Comparison of ENCODE assay signal across 13 cellular contexts in the genomic region with DNA sequence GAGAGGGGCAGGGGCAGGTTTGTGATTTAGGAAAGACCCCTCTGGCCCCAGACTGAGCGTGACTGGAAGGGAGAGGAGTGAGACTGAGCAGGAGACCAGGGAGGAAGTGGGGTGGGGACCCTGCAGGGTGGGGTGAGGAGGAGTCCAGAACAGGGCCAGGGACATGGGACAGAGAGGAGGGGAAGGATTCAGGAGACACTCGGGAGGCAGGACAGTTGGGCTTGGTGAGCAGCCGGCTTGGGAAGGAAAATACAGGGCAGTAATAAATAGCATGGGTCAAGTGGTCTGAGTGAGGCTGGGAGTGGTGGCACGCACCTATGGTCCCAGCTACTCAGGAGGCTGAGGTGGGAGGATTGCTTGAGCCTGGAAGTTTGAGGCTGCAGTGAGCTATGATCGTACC. TPM values are rescaled to one million over a fixed set of nuclear protein-coding genes. Genes with fewer than 3 reads are reported as not detected.
DNase-seq lines count a peak whose midpoint lies in the region; ATAC-seq, FAIRE-seq and TF ChIP-seq lines count a peak whose summit lies in the region.
"Had no signal": no experiment of that assay in that cellular context is flagged by ENCODE, and none has a peak within 500 bp of the region (broad histone marks: within the 10 kb centered on the region; RNA-seq: fewer than 3 reads in every experiment).

No MANE protein-coding gene starts in this region.

- FAIRE-seq in HepG2 (lab: Jason Lieb, UNC), result no peak

- peaks cover 32% of the 10 kb centered on the region for H3K4me1 Mint-ChIP-seq in WTC11

- intact Hi-C loops in HepG2 (cut with micrococcal nuclease; ENCODE audit: unreplicated experiment), result no loop called here
- intact Hi-C loops in right lobe of liver (cut with DNase I), result loop anchor here in 1 of 2 donors (5.0 kb wide), 1 partner anchor 35 kb away; no protein-coding TSS in a partner anchor

- H3K4me3 ChIP-seq in HepG2 (replicated peaks in 1 of 3; ENCODE audit: insufficient read depth in 1 of 3, low read depth in 2 of 3, low read length in 3 of 3), result no peak overlapping the region
- no peak overlapping the region for H3K4me3 ChIP-seq in right lobe of liver
- H3K4me3 ChIP-seq in fibroblast of lung (replicated peaks in 1 of 4; ENCODE audit: control extremely low read depth in 1 of 4, insufficient read depth in 1 of 4, low read depth in 3 of 4, low read length in 4 of 4), result no peak overlapping the region

- TF ChIP-seq RAD21 in HepG2 (CRISPR knock-in tag; IDR thresholded peaks at IDR 0.05), result no peak

- TF ChIP-seq CTCF in HepG2 (CRISPR knock-in tag; IDR thresholded peaks at IDR 0.05) (no peak), right lobe of liver (IDR thresholded peaks at IDR 0.05) (no peak), WTC11 (IDR thresholded peaks at IDR 0.05) (no peak), fibroblast of lung (conservative IDR thresholded peaks at IDR 0.05 in 1 of 2, IDR thresholded peaks at IDR 0.05 in 1 of 2; ENCODE audit: low read depth in 1 of 2, low read length in 2 of 2) (no peak)

- ATAC-seq in HepG2 (no peak), right lobe of liver (no peak), WTC11 (no peak), GM18519 (IDR thresholded peaks at IDR 0.05; ENCODE audit: low FRiP score, unreplicated experiment) (no peak), HG02759 (IDR thresholded peaks at IDR 0.05; ENCODE audit: unreplicated experiment) (no peak), GM21723 (IDR thresholded peaks at IDR 0.05; ENCODE audit: unreplicated experiment) (no peak)
- ATAC-seq: Right ventricle myocardium inferior had no signal

- H4K20me1 ChIP-seq in HepG2 (ENCODE audit: insufficient read depth, low read length) (no peaks in the 10 kb centered on the region), fibroblast of lung (ENCODE audit: control insufficient read depth, extremely low read depth, insufficient read depth, low read length) (no peaks in the 10 kb centered on the region)

- no peaks in the 10 kb centered on the region for H3K36me3 ChIP-seq in HepG2 (replicated peaks in 1 of 2; ENCODE audit: control insufficient read depth in 1 of 2, insufficient read depth in 2 of 2, low read length in 2 of 2)
- no peaks in the 10 kb centered on the region for H3K36me3 ChIP-seq in right lobe of liver
- H3K36me3 ChIP-seq in fibroblast of lung (ENCODE audit: control insufficient read depth, insufficient read depth, low read length), result no peaks in the 10 kb centered on the region
- H3K36me3 ChIP-seq: uterus had no signal

- H3K4me2 ChIP-seq in HepG2 (ENCODE audit: low read depth, low read length), result peak overlapping the region; percentile 23; the same call in 1 of the 2 replicates
- peak overlapping the region; percentile 46 for H3K4me2 ChIP-seq in fibroblast of lung (ENCODE audit: extremely low read depth, insufficient read depth, low read length)

- H2AFZ ChIP-seq in HepG2 (ENCODE audit: low read length) (no peak overlapping the region), fibroblast of lung (ENCODE audit: low read length) (no peak overlapping the region)

- no peaks in the 10 kb centered on the region for H3K9me3 Mint-ChIP-seq in WTC11

- H3K27ac ChIP-seq in HepG2 (ENCODE audit: extremely low read length, insufficient read depth, low read length), result no peak overlapping the region
- H3K27ac ChIP-seq in right lobe of liver, result no peak overlapping the region
- H3K27ac ChIP-seq in fibroblast of lung (ENCODE audit: insufficient read depth, low read length), result peak overlapping the region; percentile 40

- CTCF ChIA-PET in HepG2 (lab: Yijun Ruan, JAX; ENCODE audit: low intra/inter-chr PET ratio, low total read pairs) (interaction anchor here (2.6 to 3.5 kb wide), 3 partner anchors 31 to 49 kb away, joined by 9 to 117 read pairs (median 50); no protein-coding TSS in a partner anchor), WTC11 (lab: Charles Lee) (interaction anchor here (0.6 to 7.1 kb wide), 13 partner anchors 8 to 538 kb away, joined by 3 to 325 read pairs (median 11); partner anchors contain the start of gene FOSB)

- no peaks in the 10 kb centered on the region for H3K79me2 ChIP-seq in HepG2 (ENCODE audit: insufficient read depth, low read length)
- peaks cover 36% of the 10 kb centered on the region for H3K79me2 ChIP-seq in fibroblast of lung (ENCODE audit: control insufficient read depth, insufficient read depth, low read length)

- TF ChIP-seq EP300 in HepG2 (IDR thresholded peaks at IDR 0.05; ENCODE audit: low read depth in 2 of 2, low read length in 2 of 2), result no peak
- TF ChIP-seq EP300 in HepG2 (CRISPR knock-in tag; IDR thresholded peaks at IDR 0.05; ENCODE audit: borderline replicate concordance), result no peak

- H3K27ac Mint-ChIP-seq in WTC11, result no peak overlapping the region

- H3K4me3 Mint-ChIP-seq in WTC11, result peak overlapping the region; percentile 69

- POLR2A ChIA-PET in HepG2 (lab: Yijun Ruan, JAX) (interaction anchor here (1.0 to 1.2 kb wide), 2 partner anchors 10 to 38 kb away, joined by 3 to 4 read pairs; partner anchors contain the start of gene FOSB), WTC11 (lab: Charles Lee) (interaction anchor here (0.5 to 3.0 kb wide), 3 partner anchors 34 to 302 kb away, joined by 3 to 28 read pairs (median 4); no protein-coding TSS in a partner anchor)

- in situ Hi-C loops in HepG2 (cut with HindIII; ENCODE audit: extremely low pct_ligation_motif_present, low pct_unique_long_range_greater_than_20kb) (loop anchor here (5.0 to 10.0 kb wide), 2 partner anchors 35 to 52 kb away; partner anchors contain the start of gene ERCC1), G401 (cut with HindIII; ENCODE audit: low sequenced_read_pairs) (no loop called here)

- H3K9ac ChIP-seq in HepG2 (ENCODE audit: insufficient read depth, low read depth, low read length), result no peak overlapping the region
- no peak overlapping the region for H3K9ac ChIP-seq in fibroblast of lung (ENCODE audit: insufficient read depth, low read length)

- BruUV-seq in HepG2 (replicated peaks; lab: Mats Ljungman, UMichigan), result no TSS peak

- H3K4me1 ChIP-seq in HepG2 (ENCODE audit: insufficient read depth, low read length) (peaks cover 34% of the 10 kb centered on the region), right lobe of liver (peaks cover 0 to 12% (median 0%) of the 10 kb centered on the region in 4 donors), fibroblast of lung (ENCODE audit: control insufficient read depth, extremely low read depth, insufficient read depth, low read length) (peaks cover 8% of the 10 kb centered on the region)
- H3K4me1 ChIP-seq: uterus had no signal

- peaks cover 0 to 16% of the 10 kb centered on the region in 2 experiments; a peak in 2 of 5 replicates for H3K27me3 ChIP-seq in HepG2 (ENCODE audit: control insufficient read depth in 1 of 2, insufficient read depth in 2 of 2, low read length in 2 of 2)
- H3K27me3 ChIP-seq in right lobe of liver, result no peaks in the 10 kb centered on the region
- no peaks in the 10 kb centered on the region for H3K27me3 ChIP-seq in fibroblast of lung (ENCODE audit: control insufficient read depth, insufficient read depth, low read length)
- H3K27me3 ChIP-seq: uterus had no signal

- peaks cover 61% of the 10 kb centered on the region for H3K27me3 Mint-ChIP-seq in WTC11 (ENCODE audit: low read depth)

- H3K9me3 ChIP-seq in HepG2 (ENCODE audit: low read length) (no peaks in the 10 kb centered on the region), right lobe of liver (no peaks in the 10 kb centered on the region), fibroblast of lung (ENCODE audit: control insufficient read depth, insufficient read depth, low read depth, low read length) (no peaks in the 10 kb centered on the region)
- H3K9me3 ChIP-seq: uterus had no signal

- 17% methylated on average over 5 of the region's 5 CpGs for WGBS in HepG2 (ENCODE audit: low lambda C conversion rate)
- 35% methylated on average over 2 of the region's 5 CpGs for WGBS in right lobe of liver (ENCODE audit: insufficient coverage, low coverage, low lambda C conversion rate, missing lambda C conversion rate)

- no peak for TF ChIP-seq POLR2A in HepG2 (IDR thresholded peaks at IDR 0.05; ENCODE audit: insufficient read depth in 1 of 2, low read depth in 2 of 2, low read length in 2 of 2)
- TF ChIP-seq POLR2A in right lobe of liver (IDR thresholded peaks at IDR 0.05), result no peak

- H3K36me3 Mint-ChIP-seq in WTC11, result no peaks in the 10 kb centered on the region

- DNase-seq in HepG2 (ENCODE audit: low spot score) (no peak), right lobe of liver (no peak), WTC11 (ENCODE audit: low spot score) (no peak), fibroblast of lung (ENCODE audit: low read depth in 2 of 2) (no peak), G401 (ENCODE audit: low spot score) (no peak)
- DNase-seq: KG1, NCI-H1694 treated with DMSO at 0.1 percent for 48 hours, uterus had no signal

RNA-seq across cellular contexts. Expression of gene FOSB, which starts 9.4 kb away (rescaled TPM):
- 0.21 and 6.0 TPM in 2 replicates for total RNA-seq in HepG2 (2016; rRNA removed; fragmentation: Illumina TruSeq; extraction: Trizol)
- 0.79 and 0.91 TPM in 2 replicates for total RNA-seq in HepG2 (2016; cell fraction: cytosol; rRNA removed; fragmentation: Illumina TruSeq; extraction: Trizol; ENCODE audit: low read depth)
- 0.37 and 5.7 TPM in 2 replicates for total RNA-seq in HepG2 (2016; cell fraction: insoluble cytoplasmic fraction; rRNA removed; fragmentation: Illumina TruSeq; extraction: Trizol)
- 0.93 and 1.2 TPM in 2 replicates for total RNA-seq in HepG2 (2016; cell fraction: membrane; rRNA removed; fragmentation: Illumina TruSeq; extraction: Trizol)
- 17.8 and 18.2 TPM in 2 replicates for total RNA-seq in HepG2 (2016; cell fraction: nucleus; rRNA removed; fragmentation: Illumina TruSeq; extraction: Trizol)
- 2.8 TPM in 2 replicates for polyA plus RNA-seq in HepG2 (2011; rRNA removed)
- polyA plus RNA-seq in HepG2 (2011; cell fraction: cytosol; rRNA removed), result 0.67 and 0.69 TPM in 2 replicates
- 23.1 and 35.9 TPM in 2 replicates for polyA plus RNA-seq in HepG2 (2011; cell fraction: nucleus; rRNA removed)
- 0.51 and 1.1 TPM in 2 replicates for polyA plus RNA-seq in HepG2 (2012)
- polyA plus RNA-seq in HepG2 (2016; cell fraction: cytosol; fragmentation: Illumina TruSeq; extraction: Trizol; ENCODE audit: low read depth), result not detected in 2 replicates
- polyA plus RNA-seq in HepG2 (2016; cell fraction: insoluble cytoplasmic fraction; fragmentation: Illumina TruSeq; extraction: Trizol; ENCODE audit: low read depth), result 0.35 and 0.74 TPM in 2 replicates
- 0.17 and 0.41 TPM in 2 replicates for polyA plus RNA-seq in HepG2 (2016; cell fraction: membrane; fragmentation: Illumina TruSeq; extraction: Trizol; ENCODE audit: low read depth)
- 17.9 and 36.0 TPM in 2 replicates for polyA plus RNA-seq in HepG2 (2016; cell fraction: nucleus; fragmentation: Illumina TruSeq; extraction: Trizol; ENCODE audit: insufficient read depth, low read depth)
- polyA minus RNA-seq in HepG2 (2011; rRNA and poly(A)+ RNA removed; ENCODE audit: low replicate concordance), result 16.2 and 24.3 TPM in 2 replicates
- polyA minus RNA-seq in HepG2 (2011; cell fraction: cytosol; rRNA and poly(A)+ RNA removed), result 1.5 and 2.2 TPM in 2 replicates
- polyA minus RNA-seq in HepG2 (2011; cell fraction: nucleus; rRNA and poly(A)+ RNA removed), result 32.3 and 48.2 TPM in 2 replicates
- 1 to 10 TPM in 1 of 6 experiments, under 1 TPM in 5; 0.19 to 1.2 (median 0.44) TPM for total RNA-seq in right lobe of liver
- 2.3 to 7.2 TPM (median 5.4 TPM) in 3 replicates for total RNA-seq in WTC11 (2021)
- total RNA-seq in fibroblast of lung, result 9.5 and 24.9 TPM in 2 replicates
- polyA plus RNA-seq in fibroblast of lung, result 2.8 and 48.6 TPM in 2 replicates
- 4.6 and 43.1 TPM in 2 replicates for polyA plus RNA-seq in fibroblast of lung (2012)
- 20.3 and 218 TPM in 2 replicates for polyA minus RNA-seq in fibroblast of lung (ENCODE audit: low replicate concordance)
- total RNA-seq in G401 (2014; rRNA removed; shearing (Covaris generic)), result 0.31 and 1.5 TPM in 2 replicates

RNA-seq across cellular contexts. Expression of gene RTN2, which starts 19.6 kb away (rescaled TPM):
- 2.1 and 2.9 TPM in 2 replicates for total RNA-seq in HepG2 (2016; rRNA removed; fragmentation: Illumina TruSeq; extraction: Trizol)
- total RNA-seq in HepG2 (2016; cell fraction: cytosol; rRNA removed; fragmentation: Illumina TruSeq; extraction: Trizol; ENCODE audit: low read depth), result 5.1 and 6.2 TPM in 2 replicates
- 2.0 and 3.5 TPM in 2 replicates for total RNA-seq in HepG2 (2016; cell fraction: insoluble cytoplasmic fraction; rRNA removed; fragmentation: Illumina TruSeq; extraction: Trizol)
- 6.2 and 8.3 TPM in 2 replicates for total RNA-seq in HepG2 (2016; cell fraction: membrane; rRNA removed; fragmentation: Illumina TruSeq; extraction: Trizol)
- total RNA-seq in HepG2 (2016; cell fraction: nucleus; rRNA removed; fragmentation: Illumina TruSeq; extraction: Trizol), result 2.3 and 2.8 TPM in 2 replicates
- polyA plus RNA-seq in HepG2 (2011; rRNA removed), result 17.1 and 18.0 TPM in 2 replicates
- polyA plus RNA-seq in HepG2 (2011; cell fraction: cytosol; rRNA removed), result 13.2 and 17.0 TPM in 2 replicates
- 12.6 and 14.7 TPM in 2 replicates for polyA plus RNA-seq in HepG2 (2011; cell fraction: nucleus; rRNA removed)
- polyA plus RNA-seq in HepG2 (2012), result 11.2 and 15.2 TPM in 2 replicates
- 8.6 and 9.5 TPM in 2 replicates for polyA plus RNA-seq in HepG2 (2016; cell fraction: cytosol; fragmentation: Illumina TruSeq; extraction: Trizol; ENCODE audit: low read depth)
- 3.9 and 4.7 TPM in 2 replicates for polyA plus RNA-seq in HepG2 (2016; cell fraction: insoluble cytoplasmic fraction; fragmentation: Illumina TruSeq; extraction: Trizol; ENCODE audit: low read depth)
- polyA plus RNA-seq in HepG2 (2016; cell fraction: membrane; fragmentation: Illumina TruSeq; extraction: Trizol; ENCODE audit: low read depth), result 9.5 and 9.7 TPM in 2 replicates
- polyA plus RNA-seq in HepG2 (2016; cell fraction: nucleus; fragmentation: Illumina TruSeq; extraction: Trizol; ENCODE audit: insufficient read depth, low read depth), result 11.0 and 11.5 TPM in 2 replicates
- 6.0 and 30.0 TPM in 2 replicates for polyA minus RNA-seq in HepG2 (2011; rRNA and poly(A)+ RNA removed; ENCODE audit: low replicate concordance)
- polyA minus RNA-seq in HepG2 (2011; cell fraction: cytosol; rRNA and poly(A)+ RNA removed), result 7.6 and 8.3 TPM in 2 replicates
- polyA minus RNA-seq in HepG2 (2011; cell fraction: nucleus; rRNA and poly(A)+ RNA removed), result 7.1 and 7.6 TPM in 2 replicates
- 1 to 10 TPM; 1.5 to 7.2 (median 2.9) TPM for total RNA-seq in right lobe of liver
- 25.1 to 27.8 TPM (median 27.4 TPM) in 3 replicates for total RNA-seq in WTC11 (2021)
- total RNA-seq in fibroblast of lung, result 5.1 and 7.9 TPM in 2 replicates
- polyA plus RNA-seq in fibroblast of lung, result 8.9 and 11.7 TPM in 2 replicates
- 19.8 and 23.8 TPM in 2 replicates for polyA plus RNA-seq in fibroblast of lung (2012)
- 15.0 and 45.2 TPM in 2 replicates for polyA minus RNA-seq in fibroblast of lung (ENCODE audit: low replicate concordance)
- total RNA-seq in G401 (2014; rRNA removed; shearing (Covaris generic)), result 17.0 and 22.0 TPM in 2 replicates

RNA-seq across cellular contexts. Expression of gene PPM1N, which starts 21.0 kb away (rescaled TPM):
- 0.31 and 0.67 TPM in 2 replicates for total RNA-seq in HepG2 (2016; rRNA removed; fragmentation: Illumina TruSeq; extraction: Trizol)
- 0.53 and 0.71 TPM in 2 replicates for total RNA-seq in HepG2 (2016; cell fraction: cytosol; rRNA removed; fragmentation: Illumina TruSeq; extraction: Trizol; ENCODE audit: low read depth)
- total RNA-seq in HepG2 (2016; cell fraction: insoluble cytoplasmic fraction; rRNA removed; fragmentation: Illumina TruSeq; extraction: Trizol), result 0.48 and 0.91 TPM in 2 replicates
- total RNA-seq in HepG2 (2016; cell fraction: membrane; rRNA removed; fragmentation: Illumina TruSeq; extraction: Trizol), result 0.72 and 1.2 TPM in 2 replicates
- not detected in 2 replicates for total RNA-seq in HepG2 (2016; cell fraction: nucleus; rRNA removed; fragmentation: Illumina TruSeq; extraction: Trizol)
- polyA plus RNA-seq in HepG2 (2011; rRNA removed), result 1.3 and 1.8 TPM in 2 replicates
- polyA plus RNA-seq in HepG2 (2011; cell fraction: cytosol; rRNA removed), result 2.6 TPM in 2 replicates
- 1.1 and 2.1 TPM in 2 replicates for polyA plus RNA-seq in HepG2 (2011; cell fraction: nucleus; rRNA removed)
- 1.4 and 1.9 TPM in 2 replicates for polyA plus RNA-seq in HepG2 (2012)
- 0.86 and 1.5 TPM in 2 replicates for polyA plus RNA-seq in HepG2 (2016; cell fraction: cytosol; fragmentation: Illumina TruSeq; extraction: Trizol; ENCODE audit: low read depth)
- 0.76 TPM in 1 of 2 replicates, not detected in the other for polyA plus RNA-seq in HepG2 (2016; cell fraction: insoluble cytoplasmic fraction; fragmentation: Illumina TruSeq; extraction: Trizol; ENCODE audit: low read depth)
- 0.77 and 1.1 TPM in 2 replicates for polyA plus RNA-seq in HepG2 (2016; cell fraction: membrane; fragmentation: Illumina TruSeq; extraction: Trizol; ENCODE audit: low read depth)
- polyA plus RNA-seq in HepG2 (2016; cell fraction: nucleus; fragmentation: Illumina TruSeq; extraction: Trizol; ENCODE audit: insufficient read depth, low read depth), result 1.2 TPM in 1 of 2 replicates, not detected in the other
- 0.23 TPM in 1 of 2 replicates, not detected in the other for polyA minus RNA-seq in HepG2 (2011; rRNA and poly(A)+ RNA removed; ENCODE audit: low replicate concordance)
- polyA minus RNA-seq in HepG2 (2011; cell fraction: cytosol; rRNA and poly(A)+ RNA removed), result not detected in 2 replicates
- 0.50 TPM in 1 of 2 replicates, not detected in the other for polyA minus RNA-seq in HepG2 (2011; cell fraction: nucleus; rRNA and poly(A)+ RNA removed)
- total RNA-seq in right lobe of liver, result 1 to 10 TPM in 2 of 6 experiments, under 1 TPM in 3, not detected in 1; 0.32 to 2.0 (median 0.51) TPM
- total RNA-seq in WTC11 (2021), result 10.3 to 15.1 TPM (median 14.2 TPM) in 3 replicates
- total RNA-seq in fibroblast of lung, result 1.8 and 2.8 TPM in 2 replicates
- 2.3 and 2.6 TPM in 2 replicates for polyA plus RNA-seq in fibroblast of lung
- 3.1 and 3.2 TPM in 2 replicates for polyA plus RNA-seq in fibroblast of lung (2012)
- not detected in 2 replicates for polyA minus RNA-seq in fibroblast of lung (ENCODE audit: low replicate concordance)
- 3.3 and 4.2 TPM in 2 replicates for total RNA-seq in G401 (2014; rRNA removed; shearing (Covaris generic))
- total RNA-seq: lung microvascular endothelial cell had no signal

RNA-seq across cellular contexts. Expression of gene VASP, which starts 30.1 kb away (rescaled TPM):
- 64.6 and 67.1 TPM in 2 replicates for total RNA-seq in HepG2 (2016; rRNA removed; fragmentation: Illumina TruSeq; extraction: Trizol)
- total RNA-seq in HepG2 (2016; cell fraction: cytosol; rRNA removed; fragmentation: Illumina TruSeq; extraction: Trizol; ENCODE audit: low read depth), result 22.8 and 24.0 TPM in 2 replicates
- 60.7 and 68.5 TPM in 2 replicates for total RNA-seq in HepG2 (2016; cell fraction: insoluble cytoplasmic fraction; rRNA removed; fragmentation: Illumina TruSeq; extraction: Trizol)
- total RNA-seq in HepG2 (2016; cell fraction: membrane; rRNA removed; fragmentation: Illumina TruSeq; extraction: Trizol), result 55.3 and 59.3 TPM in 2 replicates
- total RNA-seq in HepG2 (2016; cell fraction: nucleus; rRNA removed; fragmentation: Illumina TruSeq; extraction: Trizol), result 38.8 and 40.6 TPM in 2 replicates
- polyA plus RNA-seq in HepG2 (2011; rRNA removed), result 41.8 and 49.1 TPM in 2 replicates
- polyA plus RNA-seq in HepG2 (2011; cell fraction: cytosol; rRNA removed), result 29.9 and 46.4 TPM in 2 replicates
- 78.2 and 83.1 TPM in 2 replicates for polyA plus RNA-seq in HepG2 (2011; cell fraction: nucleus; rRNA removed)
- 30.9 and 35.9 TPM in 2 replicates for polyA plus RNA-seq in HepG2 (2012)
- 20.6 and 22.3 TPM in 2 replicates for polyA plus RNA-seq in HepG2 (2016; cell fraction: cytosol; fragmentation: Illumina TruSeq; extraction: Trizol; ENCODE audit: low read depth)
- polyA plus RNA-seq in HepG2 (2016; cell fraction: insoluble cytoplasmic fraction; fragmentation: Illumina TruSeq; extraction: Trizol; ENCODE audit: low read depth), result 75.4 and 76.4 TPM in 2 replicates
- polyA plus RNA-seq in HepG2 (2016; cell fraction: membrane; fragmentation: Illumina TruSeq; extraction: Trizol; ENCODE audit: low read depth), result 40.8 and 44.1 TPM in 2 replicates
- polyA plus RNA-seq in HepG2 (2016; cell fraction: nucleus; fragmentation: Illumina TruSeq; extraction: Trizol; ENCODE audit: insufficient read depth, low read depth), result 70.9 and 74.4 TPM in 2 replicates
- polyA minus RNA-seq in HepG2 (2011; rRNA and poly(A)+ RNA removed; ENCODE audit: low replicate concordance), result 38.0 and 110 TPM in 2 replicates
- polyA minus RNA-seq in HepG2 (2011; cell fraction: cytosol; rRNA and poly(A)+ RNA removed), result 36.7 and 47.2 TPM in 2 replicates
- polyA minus RNA-seq in HepG2 (2011; cell fraction: nucleus; rRNA and poly(A)+ RNA removed), result 31.7 and 50.2 TPM in 2 replicates
- 10 to 100 TPM; 19.4 to 64.1 (median 30.6) TPM for total RNA-seq in right lobe of liver
- 143 to 146 TPM (median 144 TPM) in 3 replicates for total RNA-seq in WTC11 (2021)
- total RNA-seq in fibroblast of lung, result 33.1 and 40.3 TPM in 2 replicates
- polyA plus RNA-seq in fibroblast of lung, result 62.3 and 67.9 TPM in 2 replicates
- polyA plus RNA-seq in fibroblast of lung (2012), result 74.5 and 87.1 TPM in 2 replicates
- 70.0 and 82.2 TPM in 2 replicates for polyA minus RNA-seq in fibroblast of lung (ENCODE audit: low replicate concordance)
- 106 and 122 TPM in 2 replicates for total RNA-seq in G401 (2014; rRNA removed; shearing (Covaris generic))

RNA-seq across cellular contexts. Expression of gene ERCC1, which starts 53.5 kb away (rescaled TPM):
- total RNA-seq in HepG2 (2016; rRNA removed; fragmentation: Illumina TruSeq; extraction: Trizol) (39.3 and 40.0 TPM in 2 replicates), right lobe of liver (10 to 100 TPM; 19.2 to 29.4 (median 22.6) TPM), WTC11 (2021) (43.7 to 60.6 TPM (median 60.1 TPM) in 3 replicates), fibroblast of lung (81.1 and 81.4 TPM in 2 replicates)
- total RNA-seq in HepG2 (2016; cell fraction: cytosol; rRNA removed; fragmentation: Illumina TruSeq; extraction: Trizol; ENCODE audit: low read depth), result 45.6 and 63.1 TPM in 2 replicates
- total RNA-seq in HepG2 (2016; cell fraction: insoluble cytoplasmic fraction; rRNA removed; fragmentation: Illumina TruSeq; extraction: Trizol), result 33.8 and 46.8 TPM in 2 replicates
- 47.2 and 50.6 TPM in 2 replicates for total RNA-seq in HepG2 (2016; cell fraction: membrane; rRNA removed; fragmentation: Illumina TruSeq; extraction: Trizol)
- 15.5 and 16.4 TPM in 2 replicates for total RNA-seq in HepG2 (2016; cell fraction: nucleus; rRNA removed; fragmentation: Illumina TruSeq; extraction: Trizol)
- polyA plus RNA-seq in HepG2 (2011; rRNA removed) (66.4 and 76.6 TPM in 2 replicates), fibroblast of lung (49.3 and 69.6 TPM in 2 replicates)
- 48.2 and 78.5 TPM in 2 replicates for polyA plus RNA-seq in HepG2 (2011; cell fraction: cytosol; rRNA removed)
- 84.4 and 86.6 TPM in 2 replicates for polyA plus RNA-seq in HepG2 (2011; cell fraction: nucleus; rRNA removed)
- polyA plus RNA-seq in HepG2 (2012), result 38.8 and 40.5 TPM in 2 replicates
- polyA plus RNA-seq in HepG2 (2016; cell fraction: cytosol; fragmentation: Illumina TruSeq; extraction: Trizol; ENCODE audit: low read depth), result 57.8 and 73.2 TPM in 2 replicates
- polyA plus RNA-seq in HepG2 (2016; cell fraction: insoluble cytoplasmic fraction; fragmentation: Illumina TruSeq; extraction: Trizol; ENCODE audit: low read depth), result 53.9 and 54.0 TPM in 2 replicates
- polyA plus RNA-seq in HepG2 (2016; cell fraction: membrane; fragmentation: Illumina TruSeq; extraction: Trizol; ENCODE audit: low read depth), result 53.9 and 61.0 TPM in 2 replicates
- 40.4 and 44.1 TPM in 2 replicates for polyA plus RNA-seq in HepG2 (2016; cell fraction: nucleus; fragmentation: Illumina TruSeq; extraction: Trizol; ENCODE audit: insufficient read depth, low read depth)
- polyA minus RNA-seq in HepG2 (2011; rRNA and poly(A)+ RNA removed; ENCODE audit: low replicate concordance), result 68.2 and 77.1 TPM in 2 replicates
- polyA minus RNA-seq in HepG2 (2011; cell fraction: cytosol; rRNA and poly(A)+ RNA removed), result 28.0 and 42.8 TPM in 2 replicates
- polyA minus RNA-seq in HepG2 (2011; cell fraction: nucleus; rRNA and poly(A)+ RNA removed), result 23.7 and 24.2 TPM in 2 replicates
- polyA plus RNA-seq in fibroblast of lung (2012), result 104 and 125 TPM in 2 replicates
- 181 and 256 TPM in 2 replicates for polyA minus RNA-seq in fibroblast of lung (ENCODE audit: low replicate concordance)
- 115 and 130 TPM in 2 replicates for total RNA-seq in G401 (2014; rRNA removed; shearing (Covaris generic))
